In genomic region chr16:8555400-8555799, GRCh38 we compare ENCODE assay signal across 12 cellular contexts. TPM values are rescaled to one million over a fixed set of nuclear protein-coding genes. Genes with fewer than 3 reads are reported as not detected.
"Had no signal": no experiment of that assay in that cellular context is flagged by ENCODE, and none has a peak within 500 bp of the region (broad histone marks: within the 10 kb centered on the region; RNA-seq: fewer than 3 reads in every experiment).

No MANE protein-coding gene starts in this region.

- FAIRE-seq: H1, H54 had no signal

- ATAC-seq: GM23338, HCT116 had no signal

- H3K27ac ChIP-seq: GM23248 had no signal

- H2AFZ ChIP-seq: GM23248, GM23338 had no signal

- H3K4me2 ChIP-seq: GM23338 had no signal

- H3K9ac ChIP-seq: GM23248 had no signal

- H3K4me3 ChIP-seq: GM23248, GM23338, HAP-1 had no signal

- DNase-seq: GM23248, GOT3, H7, H9, HCEC 1CT, HFFc6 had no signal

- H3K4me1 ChIP-seq: HAP-1 had no signal

- H3K9me3 ChIP-seq: HAP-1 had no signal

- H3K36me3 ChIP-seq: HAP-1 had no signal

RNA-seq across cellular contexts. Expression of gene TMEM114, which starts 34.9 kb away (rescaled TPM):
- total RNA-seq: GM23248, H4, H7, HFFc6 had no signal
- polyA plus RNA-seq: GM23248 had no signal
